In genomic region chr3:66038384-66038725, GRCh38 we compare ENCODE assay signal across 1 cellular context.
TF ChIP-seq lines count a peak whose summit lies in the region.

No MANE protein-coding gene starts in this region.

TF ChIP-seq in HepG2, 621 proteins besides CTCF, POLR2A, EP300 and RAD21 (continued from another document and continues in another):
- no peak for TF ChIP-seq ZNF513 (CRISPR knock-in tag; conservative IDR thresholded peaks at IDR 0.05)
- no peak for TF ChIP-seq PRPF4 (IDR thresholded peaks at IDR 0.05; ENCODE audit: low read depth, low read length, poor library complexity, severe bottlenecking)
- TF ChIP-seq ZFY (CRISPR knock-in tag; IDR thresholded peaks at IDR 0.05) = no peak
- no peak for TF ChIP-seq HNRNPH1 (optimal IDR thresholded peaks at IDR 0.05; ENCODE audit: low read depth, low read length)
- TF ChIP-seq ADNP (CRISPR knock-in tag; IDR thresholded peaks at IDR 0.05) = no peak
- peak; percentile 33 for TF ChIP-seq CBX1 (IDR thresholded peaks at IDR 0.05; ENCODE audit: low read depth)
- TF ChIP-seq ZNF839 (CRISPR knock-in tag; IDR thresholded peaks at IDR 0.05; ENCODE audit: borderline replicate concordance) = no peak
- no peak for TF ChIP-seq ARNT (IDR thresholded peaks at IDR 0.05)
- TF ChIP-seq LBX2 (CRISPR knock-in tag; IDR thresholded peaks at IDR 0.05; ENCODE audit: borderline replicate concordance) = no peak
- TF ChIP-seq BRCA1 (CRISPR knock-in tag; IDR thresholded peaks at IDR 0.05) = no peak; the same call in 1 of the 2 replicates
- 0 out of 2 replicates have a peak, but pooled peaks have one; percentile 45 for TF ChIP-seq ZNF232 (CRISPR knock-in tag; IDR thresholded peaks at IDR 0.05; ENCODE audit: borderline replicate concordance)
- TF ChIP-seq ZBTB39 (CRISPR knock-in tag; IDR thresholded peaks at IDR 0.05) = no peak
- 0 out of 2 replicates have a peak, but pooled peaks have one; percentile 3 for TF ChIP-seq SALL1 (CRISPR knock-in tag; IDR thresholded peaks at IDR 0.05)
- TF ChIP-seq ZNF780A (CRISPR knock-in tag; IDR thresholded peaks at IDR 0.05) = no peak
- TF ChIP-seq PTBP1 (IDR thresholded peaks at IDR 0.05; ENCODE audit: low read depth, low read length, poor library complexity, severe bottlenecking) = no peak
- no peak for TF ChIP-seq ZNF230 (CRISPR knock-in tag; IDR thresholded peaks at IDR 0.05)
- TF ChIP-seq SOX6 (IDR thresholded peaks at IDR 0.05) = no peak
- TF ChIP-seq SOX6 (CRISPR knock-in tag; IDR thresholded peaks at IDR 0.05) = no peak
- TF ChIP-seq PLSCR1 (CRISPR knock-in tag; IDR thresholded peaks at IDR 0.05; ENCODE audit: borderline replicate concordance) = no peak
- peak; percentile 34; the same call in 1 of the 2 replicates for TF ChIP-seq KAT8 (CRISPR knock-in tag; IDR thresholded peaks at IDR 0.05)
- TF ChIP-seq SETDB1 (CRISPR knock-in tag; IDR thresholded peaks at IDR 0.05; ENCODE audit: borderline replicate concordance) = no peak
- TF ChIP-seq AGO2 (optimal IDR thresholded peaks at IDR 0.05; ENCODE audit: low read depth, low read length) = peak; percentile 15
- no peak for TF ChIP-seq ZNF275 (CRISPR knock-in tag; IDR thresholded peaks at IDR 0.05; ENCODE audit: borderline replicate concordance)
- no peak for TF ChIP-seq MBD4 (IDR thresholded peaks at IDR 0.05; ENCODE audit: borderline replicate concordance, low read length)
- TF ChIP-seq MIXL1 (CRISPR knock-in tag; IDR thresholded peaks at IDR 0.05) = no peak
- TF ChIP-seq PITX1 (CRISPR knock-in tag; IDR thresholded peaks at IDR 0.05) = no peak
- no peak for TF ChIP-seq ZNF17 (CRISPR knock-in tag; IDR thresholded peaks at IDR 0.05)
- no peak for TF ChIP-seq PHF5A (CRISPR knock-in tag; IDR thresholded peaks at IDR 0.05; ENCODE audit: low read depth, unreplicated experiment)
- TF ChIP-seq PHF8 (CRISPR knock-in tag; IDR thresholded peaks at IDR 0.05) = no peak; the same call in none of the 2 replicates
- no peak for TF ChIP-seq SCMH1 (CRISPR knock-in tag; IDR thresholded peaks at IDR 0.05; ENCODE audit: borderline replicate concordance)
- no peak for TF ChIP-seq JARID2 (CRISPR knock-in tag; IDR thresholded peaks at IDR 0.05; ENCODE audit: insufficient replicate concordance)
- no peak for TF ChIP-seq GATA4 (IDR thresholded peaks at IDR 0.05; ENCODE audit: borderline replicate concordance, low read depth)
- no peak for TF ChIP-seq ZNF646 (CRISPR knock-in tag; IDR thresholded peaks at IDR 0.05)
- TF ChIP-seq GABPA (IDR thresholded peaks at IDR 0.05; ENCODE audit: low read depth, low read length) = no peak
- peak; percentile 33; the same call in 1 of the 2 replicates for TF ChIP-seq GABPA (CRISPR knock-in tag; IDR thresholded peaks at IDR 0.05; ENCODE audit: low read depth)
- peak; percentile 72; the same call in 1 of the 2 replicates for TF ChIP-seq PHF21A (CRISPR knock-in tag; IDR thresholded peaks at IDR 0.05)
- no peak for TF ChIP-seq PRDM4 (CRISPR knock-in tag; IDR thresholded peaks at IDR 0.05; ENCODE audit: borderline replicate concordance)
- TF ChIP-seq GATAD2A (CRISPR knock-in tag; IDR thresholded peaks at IDR 0.05) = 0 out of 2 replicates have a peak, but pooled peaks have one; percentile 23
- TF ChIP-seq BCLAF1 (IDR thresholded peaks at IDR 0.05) = no peak
- TF ChIP-seq DBP (CRISPR knock-in tag; IDR thresholded peaks at IDR 0.05; ENCODE audit: not compliant biosample characterization) = no peak
- TF ChIP-seq ZNF850 (CRISPR knock-in tag; conservative IDR thresholded peaks at IDR 0.05) = no peak
- TF ChIP-seq E2F5 (CRISPR knock-in tag; conservative IDR thresholded peaks at IDR 0.05) = no peak
